ENCODE assay signal across 22 cellular contexts in genomic region chr1:156682166-156682890, GRCh38. TPM values are rescaled to one million over a fixed set of nuclear protein-coding genes. Genes with fewer than 3 reads are reported as not detected.
DNase-seq lines count a peak whose midpoint lies in the region; ATAC-seq and TF ChIP-seq lines count a peak whose summit lies in the region.
"Had no signal": no experiment of that assay in that cellular context is flagged by ENCODE, and none has a peak within 500 bp of the region (broad histone marks: within the 10 kb centered on the region; RNA-seq: fewer than 3 reads in every experiment).

No MANE protein-coding gene starts in this region.

- H3K9me3 Mint-ChIP-seq in WTC11 (no peaks in the 10 kb centered on the region), type B pancreatic cell (no peaks in the 10 kb centered on the region)
- no peaks in the 10 kb centered on the region for H3K9me3 Mint-ChIP-seq in activated CD8-positive, alpha-beta memory T cell treated with anti-CD3 and anti-CD28 coated beads, Interleukin-2, amount 10 ng/mL, durations not matched to agents 7 days and 5 days (ENCODE audit: low read depth)
- H3K9me3 Mint-ChIP-seq: CD8-positive, alpha-beta T cell; neural crest cell had no signal

- H3K4me3 ChIP-seq in fibroblast of villous mesenchyme (ENCODE audit: low read depth, low read length): no peak overlapping the region
- H3K4me3 ChIP-seq: gastroesophageal sphincter, SJCRH30, thoracic aorta had no signal

- H3K27me3 Mint-ChIP-seq in WTC11 (ENCODE audit: low read depth): peaks cover 25% of the 10 kb centered on the region
- H3K27me3 Mint-ChIP-seq in activated CD8-positive, alpha-beta memory T cell treated with anti-CD3 and anti-CD28 coated beads, Interleukin-2, amount 10 ng/mL, durations not matched to agents 7 days and 5 days: peaks cover 61% of the 10 kb centered on the region
- H3K27me3 Mint-ChIP-seq in type B pancreatic cell: peaks cover 46% of the 10 kb centered on the region

- H3K4me3 Mint-ChIP-seq in WTC11 (no peak overlapping the region), type B pancreatic cell (no peak overlapping the region)
- no peak overlapping the region for H3K4me3 Mint-ChIP-seq in activated CD8-positive, alpha-beta memory T cell treated with anti-CD3 and anti-CD28 coated beads, Interleukin-2, amount 10 ng/mL, durations not matched to agents 7 days and 5 days
- H3K4me3 Mint-ChIP-seq: activated CD8-positive, alpha-beta T cell treated with anti-CD3 and anti-CD28 coated beads, Interleukin-2, amount 10 ng/mL, durations not matched to agents 7 days and 5 days; CD8-positive, alpha-beta T cell; neural crest cell had no signal

- H3K4me1 Mint-ChIP-seq in WTC11: peaks cover 36% of the 10 kb centered on the region
- H3K4me1 Mint-ChIP-seq in activated CD8-positive, alpha-beta memory T cell treated with anti-CD3 and anti-CD28 coated beads, Interleukin-2, amount 10 ng/mL, durations not matched to agents 7 days and 5 days: peaks cover 27% of the 10 kb centered on the region
- peaks cover 12% of the 10 kb centered on the region for H3K4me1 Mint-ChIP-seq in type B pancreatic cell (ENCODE audit: unreplicated experiment)

- H3K27ac Mint-ChIP-seq in WTC11 (no peak overlapping the region), type B pancreatic cell (no peak overlapping the region)
- H3K27ac Mint-ChIP-seq in activated CD8-positive, alpha-beta memory T cell treated with anti-CD3 and anti-CD28 coated beads, Interleukin-2, amount 10 ng/mL, durations not matched to agents 7 days and 5 days: no peak overlapping the region
- H3K27ac Mint-ChIP-seq: activated CD8-positive, alpha-beta T cell treated with anti-CD3 and anti-CD28 coated beads, Interleukin-2, amount 10 ng/mL, durations not matched to agents 7 days and 5 days; activated naive CD8-positive, alpha-beta T cell; CD8-positive, alpha-beta T cell had no signal

- H3K27ac ChIP-seq in 22Rv1: no peak overlapping the region
- H3K27ac ChIP-seq: gastroesophageal sphincter, SJCRH30, thoracic aorta had no signal

- DNase-seq in ELF-1 (ENCODE audit: low read depth, low spot score): peak; percentile 69
- DNase-seq in WTC11 (ENCODE audit: low spot score): no peak
- DNase-seq in fibroblast of villous mesenchyme (ENCODE audit: low read depth): no peak
- no peak for DNase-seq in activated gamma-delta T cell treated with Interleukin-2 at 50 U/mL for 16 hours
- DNase-seq in activated CD8-positive, alpha-beta memory T cell treated with anti-CD3 and anti-CD28 coated beads, Interleukin-2, amount 10 ng/mL, durations not matched to agents 7 days and 5 days: no peak
- DNase-seq in type B pancreatic cell (ENCODE audit: extremely low spot score, unreplicated experiment): no peak
- DNase-seq: activated CD4-positive, CD25-positive, alpha-beta regulatory T cell; activated CD8-positive, alpha-beta T cell treated with anti-CD3 and anti-CD28 coated beads, Interleukin-2, amount 10 ng/mL, durations not matched to agents 7 days and 5 days; activated T-cell treated with anti-CD3 and anti-CD28 coated beads, Interleukin-2, amount 50 U/mL, for 48 hours; CD8-positive, alpha-beta T cell; cortex of kidney; Karpas-422; left cardiac atrium; midbrain; SJCRH30; T-helper 2 cell had no signal

- peak; percentile 70 for ATAC-seq in WTC11
- ATAC-seq in HG03378 (IDR thresholded peaks at IDR 0.05; ENCODE audit: unreplicated experiment): no peak
- ATAC-seq in activated CD8-positive, alpha-beta memory T cell treated with anti-CD3 and anti-CD28 coated beads, Interleukin-2, amount 10 ng/mL, durations not matched to agents 7 days and 5 days: no peak
- ATAC-seq: activated CD8-positive, alpha-beta T cell treated with anti-CD3 and anti-CD28 coated beads, Interleukin-2, amount 10 ng/mL, durations not matched to agents 7 days and 5 days; CD8-positive, alpha-beta T cell; gastroesophageal sphincter; left cardiac atrium had no signal

- POLR2A ChIA-PET in WTC11 (lab: Charles Lee): interaction anchor here (0.8 to 1.1 kb wide), 2 partner anchors 14 to 24 kb away, joined by 3 read pairs; no protein-coding TSS in a partner anchor

- H3K36me3 Mint-ChIP-seq in WTC11: no peaks in the 10 kb centered on the region
- no peaks in the 10 kb centered on the region for H3K36me3 Mint-ChIP-seq in activated CD8-positive, alpha-beta memory T cell treated with anti-CD3 and anti-CD28 coated beads, Interleukin-2, amount 10 ng/mL, durations not matched to agents 7 days and 5 days
- H3K36me3 Mint-ChIP-seq in type B pancreatic cell: no peaks in the 10 kb centered on the region
- H3K36me3 Mint-ChIP-seq: CD8-positive, alpha-beta T cell had no signal

- TF ChIP-seq CTCF in 22Rv1 (IDR thresholded peaks at IDR 0.05) (peak; percentile 19; the same call in 1 of the 2 replicates), WTC11 (IDR thresholded peaks at IDR 0.05) (no peak), fibroblast of villous mesenchyme (IDR thresholded peaks at IDR 0.05; ENCODE audit: insufficient read depth, low read depth, low read length) (peak; percentile 17), type B pancreatic cell (conservative IDR thresholded peaks at IDR 0.05) (no peak)

- CTCF ChIA-PET in WTC11 (lab: Charles Lee): interaction anchor here (0.6 to 17.1 kb wide), 19 partner anchors 9 to 245 kb away, joined by 3 to 1553 read pairs (median 9); partner anchors contain the start of genes BCAN, CRABP2, HAPLN2 and ISG20L2
- CTCF ChIA-PET in activated CD8-positive, alpha-beta memory T cell treated with anti-CD3 and anti-CD28 coated beads, Interleukin-2, amount 10 ng/mL, durations not matched to agents 7 days and 5 days (lab: Charles Lee): interaction anchor here (1.1 to 14.8 kb wide), 10 partner anchors 9 to 156 kb away, joined by 3 to 185 read pairs (median 4); partner anchors contain the start of gene CRABP2

TF ChIP-seq in WTC11, 78 proteins besides CTCF, POLR2A, EP300 and RAD21 (continues in another document):
- TF ChIP-seq IRF2 (CRISPR knock-in tag; IDR thresholded peaks at IDR 0.05; ENCODE audit: borderline replicate concordance, low read depth) (no peak), NR1H2 (CRISPR knock-in tag; IDR thresholded peaks at IDR 0.05) (no peak), ZNF425 (CRISPR knock-in tag; conservative IDR thresholded peaks at IDR 0.05) (no peak), ZNF232 (CRISPR knock-in tag; IDR thresholded peaks at IDR 0.05) (no peak), GRHL2 (CRISPR knock-in tag; IDR thresholded peaks at IDR 0.05; ENCODE audit: insufficient replicate concordance, severe bottlenecking) (no peak), FOXP1 (CRISPR knock-in tag; IDR thresholded peaks at IDR 0.05; ENCODE audit: borderline replicate concordance) (no peak), MLX (CRISPR knock-in tag; IDR thresholded peaks at IDR 0.05) (no peak), FOXK1 (CRISPR knock-in tag; IDR thresholded peaks at IDR 0.05) (no peak), NFE2L1 (CRISPR knock-in tag; IDR thresholded peaks at IDR 0.05) (no peak), ELF4 (CRISPR knock-in tag; IDR thresholded peaks at IDR 0.05; ENCODE audit: low read depth) (no peak)

RNA-seq across cellular contexts. Expression of gene NES, which starts 5.1 kb away (rescaled TPM):
- 103 to 127 TPM (median 104 TPM) in 3 replicates for total RNA-seq in WTC11 (2021)
- 66.4 and 66.9 TPM in 2 replicates for total RNA-seq in fibroblast of villous mesenchyme
- total RNA-seq in activated CD8-positive, alpha-beta memory T cell treated with anti-CD3 and anti-CD28 coated beads, Interleukin-2, amount 10 ng/mL, durations not matched to agents 7 days and 5 days: not detected
- 8.1 and 125 TPM in 2 replicates for total RNA-seq in type B pancreatic cell (ENCODE audit: low replicate concordance)
- total RNA-seq: activated CD8-positive, alpha-beta T cell treated with anti-CD3 and anti-CD28 coated beads, Interleukin-2, amount 10 ng/mL, durations not matched to agents 7 days and 5 days; CD8-positive, alpha-beta T cell had no signal

RNA-seq across cellular contexts. Expression of gene CRABP2, which starts 23.1 kb away (rescaled TPM):
- 135 to 195 TPM (median 186 TPM) in 3 replicates for total RNA-seq in WTC11 (2021)
- 39.0 and 80.7 TPM in 2 replicates for total RNA-seq in fibroblast of villous mesenchyme
- 1 to 10 TPM; 1.4 to 1.9 TPM for total RNA-seq in activated CD8-positive, alpha-beta memory T cell treated with anti-CD3 and anti-CD28 coated beads, Interleukin-2, amount 10 ng/mL, durations not matched to agents 7 days and 5 days
- 83.7 and 370 TPM in 2 replicates for total RNA-seq in type B pancreatic cell (ENCODE audit: low replicate concordance)

RNA-seq across cellular contexts. Expression of gene BCAN, which starts 40.4 kb away (rescaled TPM):
- total RNA-seq in WTC11 (2021) (2.5 to 3.7 TPM (median 3.6 TPM) in 3 replicates), fibroblast of villous mesenchyme (not detected in 2 replicates), type B pancreatic cell (ENCODE audit: low replicate concordance) (12.6 TPM in 1 of 2 replicates, not detected in the other)
- total RNA-seq in activated CD8-positive, alpha-beta memory T cell treated with anti-CD3 and anti-CD28 coated beads, Interleukin-2, amount 10 ng/mL, durations not matched to agents 7 days and 5 days: under 1 TPM in 1 of 2 experiments, not detected in 1; 0.07 TPM
- total RNA-seq: activated CD8-positive, alpha-beta T cell treated with anti-CD3 and anti-CD28 coated beads, Interleukin-2, amount 10 ng/mL, durations not matched to agents 7 days and 5 days; CD8-positive, alpha-beta T cell; SJCRH30 had no signal

RNA-seq across cellular contexts. Expression of gene METTL25B, which starts 45.9 kb away (rescaled TPM):
- total RNA-seq in WTC11 (2021): 32.0 to 41.0 TPM (median 37.9 TPM) in 3 replicates
- 9.0 and 12.5 TPM in 2 replicates for total RNA-seq in fibroblast of villous mesenchyme
- 10 to 100 TPM; 44.0 to 49.6 TPM for total RNA-seq in activated CD8-positive, alpha-beta memory T cell treated with anti-CD3 and anti-CD28 coated beads, Interleukin-2, amount 10 ng/mL, durations not matched to agents 7 days and 5 days
- 35.2 and 39.7 TPM in 2 replicates for total RNA-seq in type B pancreatic cell (ENCODE audit: low replicate concordance)

RNA-seq across cellular contexts. Expression of gene ISG20L2, which starts 46.2 kb away (rescaled TPM):
- total RNA-seq in WTC11 (2021) (37.2 to 43.8 TPM (median 42.2 TPM) in 3 replicates), fibroblast of villous mesenchyme (17.4 and 22.9 TPM in 2 replicates), type B pancreatic cell (ENCODE audit: low replicate concordance) (35.3 and 42.0 TPM in 2 replicates)
- total RNA-seq in activated CD8-positive, alpha-beta memory T cell treated with anti-CD3 and anti-CD28 coated beads, Interleukin-2, amount 10 ng/mL, durations not matched to agents 7 days and 5 days: 10 to 100 TPM; 56.0 to 70.3 TPM

Comparison
In these comparisons a context has a peak if more than half of its experiments do, and no peak if none do; other contexts are left out.
1. CTCF ChIP-seq: peak in 22Rv1 (single experiment) and fibroblast of villous mesenchyme (single experiment); none in WTC11 (single experiment) and type B pancreatic cell (single experiment).
2. RNA of gene CRABP2, which starts 23.1 kb away (total RNA-seq): 83.7 to 370 TPM in type B pancreatic cell, 135 to 195 TPM in WTC11 and 39.0 to 80.7 TPM in fibroblast of villous mesenchyme; 1.4 to 1.9 TPM in activated CD8-positive, alpha-beta memory T cell treated with anti-CD3 and anti-CD28 coated beads, Interleukin-2, amount 10 ng/mL, durations not matched to agents 7 days and 5 days; every median in the first group is over 10 times any median in the second.